Comparison of ENCODE assay signal across 10 cellular contexts in genomic region chr3:187669675-187670504, GRCh38. TPM values are rescaled to one million over a fixed set of nuclear protein-coding genes. Genes with fewer than 3 reads are reported as not detected.
DNase-seq lines count a peak whose midpoint lies in the region; ATAC-seq and TF ChIP-seq lines count a peak whose summit lies in the region.
"Had no signal": no experiment of that assay in that cellular context is flagged by ENCODE, and none has a peak within 500 bp of the region (broad histone marks: within the 10 kb centered on the region; RNA-seq: fewer than 3 reads in every experiment).

SST (minus strand) TSS chr3:187670394; CDS start chr3:187670291, 103 bp downstream.

- TF ChIP-seq CTCF in cardiac muscle cell (IDR thresholded peaks at IDR 0.05; ENCODE audit: low read depth, low read length): no peak
- TF ChIP-seq CTCF in adrenal gland (IDR thresholded peaks at IDR 0.05): no peak

- no peaks in the 10 kb centered on the region for H3K9me3 ChIP-seq in cardiac muscle cell (ENCODE audit: low read depth)
- no peaks in the 10 kb centered on the region for H3K9me3 ChIP-seq in adrenal gland (replicated peaks in 1 of 3)

- intact Hi-C loops in cardiac septum (cut with DNase I) (no loop called here), adrenal gland (cut with DNase I) (no loop called here)

- H3K4me1 Mint-ChIP-seq in activated T-helper 17 cell treated with anti-CD3 and anti-CD28 coated beads, Interleukin-2, amount 50 U/mL, for 72 hours: no peaks in the 10 kb centered on the region

- H3K36me3 Mint-ChIP-seq in activated T-helper 17 cell treated with anti-CD3 and anti-CD28 coated beads, Interleukin-2, amount 50 U/mL, for 72 hours (ENCODE audit: low read depth): no peaks in the 10 kb centered on the region

- WGBS in adrenal gland, 4 donors: 4 to 11% (median 7%) methylated on average over 27 to 46 of the region's 46 CpGs

- H3K9me3 Mint-ChIP-seq in activated T-helper 17 cell treated with anti-CD3 and anti-CD28 coated beads, Interleukin-2, amount 50 U/mL, for 72 hours: no peaks in the 10 kb centered on the region

- no peak for ATAC-seq in GM21786 (IDR thresholded peaks at IDR 0.05; ENCODE audit: unreplicated experiment)
- ATAC-seq in activated T-helper 17 cell treated with anti-CD3 and anti-CD28 coated beads, Interleukin-2, amount 50 U/mL, for 72 hours (replicated peaks): no peak

- peaks cover 46% of the 10 kb centered on the region for H3K27me3 ChIP-seq in cardiac muscle cell
- H3K27me3 ChIP-seq in adrenal gland: peaks cover 20% of the 10 kb centered on the region

- H3K36me3 ChIP-seq in cardiac muscle cell (no peaks in the 10 kb centered on the region), adrenal gland (replicated peaks in 1 of 2) (no peaks in the 10 kb centered on the region)

- TF ChIP-seq POLR2A in adrenal gland (IDR thresholded peaks at IDR 0.05): peak in 1 of 2 donors; percentile 49

- H3K27ac Mint-ChIP-seq in activated T-helper 17 cell treated with anti-CD3 and anti-CD28 coated beads, Interleukin-2, amount 50 U/mL, for 72 hours: no peak within 1 kb of the TSS

- peaks cover 61% of the 10 kb centered on the region for H3K27me3 Mint-ChIP-seq in activated T-helper 17 cell treated with anti-CD3 and anti-CD28 coated beads, Interleukin-2, amount 50 U/mL, for 72 hours

- no peak within 1 kb of the TSS for H3K4me3 Mint-ChIP-seq in activated T-helper 17 cell treated with anti-CD3 and anti-CD28 coated beads, Interleukin-2, amount 50 U/mL, for 72 hours

- H3K4me3 ChIP-seq in cardiac muscle cell (no peak within 1 kb of the TSS), adrenal gland (no peak within 1 kb of the TSS)

- H3K4me1 ChIP-seq in cardiac muscle cell (ENCODE audit: low read depth) (no peaks in the 10 kb centered on the region), adrenal gland (replicated peaks in 1 of 2) (no peaks in the 10 kb centered on the region)
- H3K4me1 ChIP-seq: parathyroid adenoma had no signal

- H3K27ac ChIP-seq in cardiac muscle cell: no peak within 1 kb of the TSS
- H3K27ac ChIP-seq in adrenal gland: no peak within 1 kb of the TSS
- H3K27ac ChIP-seq: parathyroid adenoma had no signal

- DNase-seq in cardiac muscle cell (ENCODE audit: low read depth in 1 of 2, low spot score in 1 of 2) (peak; percentile 69 to 84), cardiac septum (ENCODE audit: low spot score) (no peak), adrenal gland (peak in 6 of 7 donors; percentile 35 to 49 (median 41)), islet precursor cell (peak; percentile 89), NCI-H2029 treated with DMSO at 0.1 percent for 48 hours (lab: John Stamatoyannopoulos, UW) (no peak), SHP77 (lab: John Stamatoyannopoulos, UW) (no peak)

RNA-seq across cellular contexts. Expression of gene SST, which starts in this region (rescaled TPM):
- total RNA-seq in cardiac muscle cell (6.0 and 14.1 TPM in 2 replicates), cardiac septum (not detected), adrenal gland (10 to 100 TPM in 2 of 8 donors, 1 to 10 TPM in 3, not detected in 3; 2.4 to 40.6 (median 9.3) TPM)
- polyA plus RNA-seq in cardiac muscle cell (8.3 and 10.1 TPM in 2 replicates), adrenal gland (100 to 1,000 TPM in 1 of 3 donors, 10 to 100 TPM in 1, 1 to 10 TPM in 1; 8.2 to 101 (median 74.9) TPM)
- not detected for total RNA-seq in activated T-helper 17 cell treated with anti-CD3 and anti-CD28 coated beads, Interleukin-2, amount 50 U/mL, for 72 hours
- total RNA-seq: T-helper 2 cell treated with Interferon-gamma antibody and Interleukin-4, amounts not matched to agents 100 ng/mL and 5 ng/mL, for 36 hours had no signal

Comparison
In these comparisons a context has a peak if more than half of its experiments do, and no peak if none do; other contexts are left out.
1. DNase-seq: peak in cardiac muscle cell (2 of 2), adrenal gland (6 of 7) and islet precursor cell (single experiment); none in cardiac septum (single experiment), NCI-H2029 treated with DMSO at 0.1 percent for 48 hours (single experiment) and SHP77 (0 of 2).